ENCODE assay signal across 20 cellular contexts in genomic region chr2:5250482-5250881, GRCh38.
DNase-seq lines count a peak whose midpoint lies in the region; ATAC-seq and FAIRE-seq lines count a peak whose summit lies in the region.
"Had no signal": no experiment of that assay in that cellular context is flagged by ENCODE, and none has a peak within 500 bp of the region (broad histone marks: within the 10 kb centered on the region; RNA-seq: fewer than 3 reads in every experiment).

No MANE protein-coding gene starts in this region.

- DNase-seq in NCI-H2227 treated with DMSO at 0.1 percent for 48 hours (lab: John Stamatoyannopoulos, UW): peak; percentile 8
- DNase-seq in NCI-H2227 (lab: John Stamatoyannopoulos, UW; ENCODE audit: unreplicated experiment): no peak
- DNase-seq in RPMI7951 (ENCODE audit: low read depth): peak; percentile 26
- DNase-seq in glomerular endothelial cell (ENCODE audit: extremely low read depth, low read depth, low spot score): peak; percentile 12
- peak; percentile 18 for DNase-seq in urothelium cell line (ENCODE audit: low spot score)
- DNase-seq: activated CD4-positive, alpha-beta T cell treated with anti-CD3 and anti-CD28 coated beads, Interleukin-2, amount 10 ng/mL, durations not matched to agents 24 days and 14 days; activated naive CD4-positive, alpha-beta T cell treated with anti-CD3 and anti-CD28 coated beads, Interleukin-2, amount 10 ng/mL, durations not matched to agents 7 days and 5 days; activated T-cell treated with anti-CD3 and anti-CD28 coated beads for 4 hours; DMS79; kidney; NCI-H1694; NCI-H526 treated with DMSO at 0.1 percent for 48 hours; stimulated activated CD4-positive, alpha-beta T cell treated with anti-CD3 and anti-CD28 coated beads, Interleukin-12 subunit alpha, Interleukin-12 subunit beta, amount 100 ng/mL, for 4 hours; stimulated activated naive B cell treated with anti-CD40 and anti-IgM and Interleukin-4, amounts not matched to agents 10 μg/mL and 1 μg/mL and 100 μg/mL, for 72 hours; thyroid gland had no signal

- no peak for FAIRE-seq in urothelium cell line (lab: Jason Lieb, UNC)
- FAIRE-seq: kidney had no signal

- no peak for ATAC-seq in HG03139 (IDR thresholded peaks at IDR 0.05; ENCODE audit: unreplicated experiment)
- ATAC-seq in GM21723 (IDR thresholded peaks at IDR 0.05; ENCODE audit: unreplicated experiment): no peak
- no peak for ATAC-seq in HG02759 (IDR thresholded peaks at IDR 0.05; ENCODE audit: unreplicated experiment)
- ATAC-seq: esophagus mucosa; SK-N-SH treated with all-trans-retinoic acid at 6 μM for 48 hours; stimulated activated naive B cell treated with anti-CD40 and anti-IgM and Interleukin-4, amounts not matched to agents 10 μg/mL and 1 μg/mL and 100 μg/mL, for 72 hours had no signal
